10 cellular contexts compared by ENCODE assay signal in the genomic region with DNA sequence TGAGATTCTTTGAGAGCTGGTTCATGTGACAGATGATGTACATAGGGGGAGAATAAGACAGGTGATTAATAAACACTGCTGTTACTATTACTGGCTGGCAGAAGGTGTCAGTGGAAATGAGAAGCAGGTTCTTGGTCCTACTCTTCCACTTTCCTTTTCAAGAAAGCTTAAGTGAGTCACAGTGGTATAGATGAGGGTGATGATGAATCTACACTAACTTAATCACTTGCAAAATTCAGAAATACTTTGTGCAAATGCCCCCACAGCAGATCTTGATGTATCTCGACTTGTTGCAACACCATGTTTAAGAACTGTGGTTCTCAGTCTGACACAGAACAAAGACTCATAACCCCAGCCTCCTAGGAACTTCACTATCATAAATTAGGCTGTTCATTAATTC. TPM values are rescaled to one million over a fixed set of nuclear protein-coding genes. Genes with fewer than 3 reads are reported as not detected.
DNase-seq lines count a peak whose midpoint lies in the region; ATAC-seq and TF ChIP-seq lines count a peak whose summit lies in the region.
"Had no signal": no experiment of that assay in that cellular context is flagged by ENCODE, and none has a peak within 500 bp of the region (broad histone marks: within the 10 kb centered on the region; RNA-seq: fewer than 3 reads in every experiment).

No MANE protein-coding gene starts in this region.

- CTCF ChIA-PET in activated CD8-positive, alpha-beta T cell treated with anti-CD3 and anti-CD28 coated beads for 36 hours (lab: Charles Lee) = interaction anchor here (0.7 to 6.8 kb wide), 11 partner anchors 8 to 194 kb away, joined by 3 to 62 read pairs (median 7); no protein-coding TSS in a partner anchor

- H3K36me3 ChIP-seq in thymus (ENCODE audit: control insufficient read depth, insufficient read depth) = peaks cover 3% of the 10 kb centered on the region

- TF ChIP-seq CTCF in activated CD8-positive, alpha-beta T cell treated with anti-CD3 and anti-CD28 coated beads for 36 hours (IDR thresholded peaks at IDR 0.05) = no peak

- peak; percentile 64 for DNase-seq in stimulated activated CD4-positive, alpha-beta T cell treated with anti-CD3 and anti-CD28 coated beads, Interleukin-4, amount 100 ng/mL, for 24 hours
- no peak for DNase-seq in stimulated activated CD4-positive, alpha-beta T cell treated with anti-CD3 and anti-CD28 coated beads, Interleukin-2, amount 100 ng/mL, for 48 hours
- peak; percentile 66 for DNase-seq in activated CD8-positive, alpha-beta T cell treated with anti-CD3 and anti-CD28 coated beads for 36 hours
- DNase-seq in SHP77 treated with DMSO at 0.1 percent for 48 hours (lab: John Stamatoyannopoulos, UW) (no peak), foreskin melanocyte (no peak), pons (ENCODE audit: low spot score) (no peak)
- DNase-seq: DMS 273 treated with DMSO at 0.1 percent for 48 hours, left cardiac atrium had no signal

- peaks cover 49% of the 10 kb centered on the region for H3K4me1 ChIP-seq in thymus (ENCODE audit: control insufficient read depth, insufficient read depth, low read length)

- H3K27me3 Mint-ChIP-seq in activated CD8-positive, alpha-beta T cell treated with anti-CD3 and anti-CD28 coated beads for 36 hours = no peaks in the 10 kb centered on the region

- peak overlapping the region; percentile 8 for H3K27ac ChIP-seq in thymus (ENCODE audit: low read depth)

- POLR2A ChIA-PET in activated CD8-positive, alpha-beta T cell treated with anti-CD3 and anti-CD28 coated beads for 36 hours (lab: Charles Lee) = interaction anchor here (0.8 to 3.8 kb wide), 9 partner anchors 10 to 99 kb away, joined by 3 to 28 read pairs (median 5); no protein-coding TSS in a partner anchor

- no peaks in the 10 kb centered on the region for H3K9me3 ChIP-seq in thymus (ENCODE audit: control insufficient read depth)

- H3K27ac Mint-ChIP-seq in activated CD8-positive, alpha-beta T cell treated with anti-CD3 and anti-CD28 coated beads for 36 hours = peak overlapping the region; percentile 92

- peaks cover 7% of the 10 kb centered on the region for H3K36me3 Mint-ChIP-seq in activated CD8-positive, alpha-beta T cell treated with anti-CD3 and anti-CD28 coated beads for 36 hours (ENCODE audit: low read depth)

- peaks cover 63% of the 10 kb centered on the region for H3K4me1 Mint-ChIP-seq in activated CD8-positive, alpha-beta T cell treated with anti-CD3 and anti-CD28 coated beads for 36 hours (ENCODE audit: low read depth)

- H3K4me3 Mint-ChIP-seq in activated CD8-positive, alpha-beta T cell treated with anti-CD3 and anti-CD28 coated beads for 36 hours = peak overlapping the region; percentile 52

- no peaks in the 10 kb centered on the region for H3K27me3 ChIP-seq in thymus (ENCODE audit: control insufficient read depth, insufficient read depth)

- H3K4me3 ChIP-seq in thymus (ENCODE audit: low read length) = no peak overlapping the region

- peaks cover 3% of the 10 kb centered on the region for H3K9me3 Mint-ChIP-seq in activated CD8-positive, alpha-beta T cell treated with anti-CD3 and anti-CD28 coated beads for 36 hours

- 94% methylated on average over 1 of the region's 1 CpG for whole genome bisulfite sequencing in thymus

- intact Hi-C loops in activated CD8-positive, alpha-beta T cell treated with anti-CD3 and anti-CD28 coated beads for 36 hours (cut with micrococcal nuclease) = loop anchor here (5.0 kb wide), 3 partner anchors 34 to 64 kb away; partner anchors contain the start of gene MGAT5

- ATAC-seq in HG03066 (IDR thresholded peaks at IDR 0.05; ENCODE audit: low read depth, unreplicated experiment) = peak; percentile 71
- ATAC-seq in activated CD8-positive, alpha-beta T cell treated with anti-CD3 and anti-CD28 coated beads for 36 hours = peak; percentile 89
- ATAC-seq: left cardiac atrium had no signal

RNA-seq across cellular contexts. Expression of gene MGAT5, which starts 35.9 kb away (rescaled TPM):
- 10 to 100 TPM; 36.9 to 42.2 TPM for total RNA-seq in activated CD8-positive, alpha-beta T cell treated with anti-CD3 and anti-CD28 coated beads for 36 hours
- 8.8 TPM for polyA plus RNA-seq in thymus

Comparison
In these comparisons a context has a peak if more than half of its experiments do, and no peak if none do; other contexts are left out.
1. DNase-seq: peak in stimulated activated CD4-positive, alpha-beta T cell treated with anti-CD3 and anti-CD28 coated beads, Interleukin-4, amount 100 ng/mL, for 24 hours (single experiment) and activated CD8-positive, alpha-beta T cell treated with anti-CD3 and anti-CD28 coated beads for 36 hours (single experiment); none in stimulated activated CD4-positive, alpha-beta T cell treated with anti-CD3 and anti-CD28 coated beads, Interleukin-2, amount 100 ng/mL, for 48 hours (0 of 2), SHP77 treated with DMSO at 0.1 percent for 48 hours (single experiment), foreskin melanocyte (single experiment) and pons (single experiment).